ENCODE assay signal across 15 cellular contexts in genomic region chr1:229022595-229023350, GRCh38.
A peak's percentile ranks its signal among the peaks of the same experiment; 100 is the strongest.
DNase-seq lines count a peak whose midpoint lies in the region; ATAC-seq lines count a peak whose summit lies in the region.
"Had no signal": no experiment of that assay in that cellular context is flagged by ENCODE, and none has a peak within 500 bp of the region (broad histone marks: within the 10 kb centered on the region; RNA-seq: fewer than 3 reads in every experiment).

No MANE protein-coding gene starts in this region.

- H3K4me2 ChIP-seq in mesendoderm (ENCODE audit: low read length) = no peak overlapping the region

- H3K4me1 ChIP-seq in mesendoderm (ENCODE audit: control insufficient read depth, low read depth, low read length) = peaks cover 10% of the 10 kb centered on the region

- no peak overlapping the region for H2BK120ac ChIP-seq in mesendoderm (ENCODE audit: low read depth, low read length)

- no peak overlapping the region for H2BK5ac ChIP-seq in mesendoderm (ENCODE audit: low read length)

- peak; percentile 47 to 64 for ATAC-seq in left cardiac atrium
- ATAC-seq: naive thymus-derived CD8-positive, alpha-beta T cell had no signal

- no peak overlapping the region for H3K27ac ChIP-seq in mesendoderm (ENCODE audit: low read depth, low read length)

- H3K36me3 ChIP-seq in mesendoderm (ENCODE audit: control insufficient read depth, insufficient read depth, low read length) = no peaks in the 10 kb centered on the region

- no peak overlapping the region for H3K4ac ChIP-seq in mesendoderm (ENCODE audit: low read depth, low read length)

- H3K27me3 ChIP-seq in mesendoderm (ENCODE audit: insufficient read depth, low read length, poor library complexity) = no peaks in the 10 kb centered on the region

- no peak overlapping the region for H3K23ac ChIP-seq in mesendoderm (ENCODE audit: low read length)

- intact Hi-C loops in left cardiac atrium (cut with DNase I) = no loop called here

- no peak overlapping the region for H2BK15ac ChIP-seq in mesendoderm (replicated peaks; ENCODE audit: low read depth)

- H3K79me2 ChIP-seq in mesendoderm (ENCODE audit: control insufficient read depth, insufficient read depth, low read length) = no peaks in the 10 kb centered on the region

- no CpG with 5 or more reads among the region's 8 CpGs for WGBS in mesendoderm (ENCODE audit: extremely low coverage, insufficient coverage, low lambda C conversion rate)

- DNase-seq in HuH-7 (ENCODE audit: low spot score) = peak; percentile 44
- DNase-seq in RPMI7951 (ENCODE audit: low read depth) = peak; percentile 33
- peak; percentile 62 for DNase-seq in left cardiac atrium
- peak; percentile 91 for DNase-seq in pons (ENCODE audit: low spot score)
- no peak for DNase-seq in DMS153 (lab: John Stamatoyannopoulos, UW)
- no peak for DNase-seq in DMS79 (lab: John Stamatoyannopoulos, UW)
- DNase-seq in dermis blood vessel endothelial cell = no peak
- DNase-seq in mesendoderm = no peak
- DNase-seq: activated CD4-positive, CD25-positive, alpha-beta regulatory T cell; activated CD8-positive, alpha-beta memory T cell treated with anti-CD3 and anti-CD28 coated beads, Interleukin-2, amount 50 U/mL, for 4 hours; CD4-positive, CD25-positive, alpha-beta regulatory T cell; naive thymus-derived CD8-positive, alpha-beta T cell; NCI-H1694 treated with DMSO at 0.1 percent for 48 hours; small intestine; SW 1271 had no signal

- no peak overlapping the region for H2AK5ac ChIP-seq in mesendoderm (ENCODE audit: low read length)

- no peak overlapping the region for H4K5ac ChIP-seq in mesendoderm (ENCODE audit: low read length)

- no peak overlapping the region for H3K56ac ChIP-seq in mesendoderm (ENCODE audit: low read length)

- H4K8ac ChIP-seq in mesendoderm (ENCODE audit: low read depth, low read length) = no peak overlapping the region

- H3K4me3 ChIP-seq in mesendoderm (ENCODE audit: low read length) = no peak overlapping the region

- no peak overlapping the region for H3K18ac ChIP-seq in mesendoderm (ENCODE audit: low read length)

- no peak overlapping the region for H3K9ac ChIP-seq in mesendoderm (ENCODE audit: low read length)

- H3K79me1 ChIP-seq in mesendoderm (ENCODE audit: low read length) = no peaks in the 10 kb centered on the region

Comparison
In these comparisons a context has a peak if more than half of its experiments do, and no peak if none do; other contexts are left out.
1. DNase-seq: peak in HuH-7 (single experiment), RPMI7951 (single experiment), left cardiac atrium (single experiment) and pons (single experiment); none in DMS153 (single experiment), DMS79 (single experiment), dermis blood vessel endothelial cell (single experiment) and mesendoderm (single experiment).